ENCODE assay signal across 9 cellular contexts in the genomic region with DNA sequence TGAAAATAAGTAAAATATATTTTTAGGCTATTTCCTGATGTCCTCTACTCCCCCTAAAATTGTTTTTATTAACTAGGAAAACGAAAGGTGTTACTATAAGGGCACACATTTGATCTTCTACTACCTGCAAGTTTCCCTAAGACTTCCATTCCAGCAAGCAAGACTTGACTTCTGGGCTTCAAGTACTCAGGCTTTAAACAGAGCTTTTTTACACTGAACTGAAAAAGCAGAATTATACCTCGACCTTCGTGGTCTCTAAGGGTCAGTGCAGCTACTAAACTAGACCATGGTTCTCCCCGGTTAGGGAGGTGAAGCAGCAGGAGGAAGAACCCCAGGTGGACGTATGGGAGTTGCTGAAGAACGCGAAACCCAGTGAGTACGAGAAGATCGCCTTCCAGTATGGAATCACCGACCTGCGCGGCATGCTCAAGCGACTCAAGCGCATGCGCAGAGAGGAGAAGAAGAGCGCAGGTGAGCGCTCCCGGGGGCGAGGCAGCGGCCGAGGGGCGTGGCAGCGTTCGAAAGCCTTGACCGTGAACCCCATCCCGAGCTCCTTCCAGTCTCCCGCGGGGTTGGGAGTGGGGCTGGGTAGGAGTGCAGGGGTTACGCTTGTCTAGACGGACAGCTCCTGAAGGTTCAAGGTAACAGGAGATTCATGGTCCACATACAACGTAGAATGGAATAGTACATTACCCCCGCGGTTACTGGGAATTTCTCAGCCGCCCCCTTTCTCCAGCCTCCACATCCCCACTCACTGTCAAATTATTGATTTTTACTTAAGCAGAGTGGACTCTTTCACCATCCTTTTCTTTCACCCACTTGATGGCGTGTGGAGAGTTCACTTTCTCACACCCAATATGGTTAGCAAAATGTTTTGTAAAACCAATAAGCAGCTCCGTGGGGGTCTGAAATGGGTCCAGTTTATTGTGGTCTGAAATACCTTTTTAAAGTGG. TPM values are rescaled to one million over a fixed set of nuclear protein-coding genes. Genes with fewer than 3 reads are reported as not detected.
DNase-seq lines count a peak whose midpoint lies in the region; ATAC-seq, FAIRE-seq and TF ChIP-seq lines count a peak whose summit lies in the region.
"Had no signal": no experiment of that assay in that cellular context is flagged by ENCODE, and none has a peak within 500 bp of the region (broad histone marks: within the 10 kb centered on the region; RNA-seq: fewer than 3 reads in every experiment).

No MANE protein-coding gene starts in this region.

- peaks cover 0 to 7% of the 10 kb centered on the region in 2 experiments; a peak in 2 of 5 replicates for H3K27me3 ChIP-seq in K562 (ENCODE audit: control insufficient read depth in 2 of 2, insufficient read depth in 2 of 2, low read length in 2 of 2)
- H3K27me3 ChIP-seq in ascending aorta: peaks cover 8% of the 10 kb centered on the region

- CTCF ChIA-PET in K562 (lab: Yijun Ruan, JAX; ENCODE audit: low intra/inter-chr PET ratio): no interaction called here

- H3K4me3 ChIP-seq in K562 (peak overlapping the region; percentile 4; the same call in 1 of the 2 replicates), ascending aorta (peak overlapping the region in 1 of 2 donors; percentile 43)

- in situ Hi-C loops in K562 (cut with MboI): no loop called here

- peak overlapping the region; percentile 84 for H2AFZ ChIP-seq in K562 (ENCODE audit: low read depth, low read length)

- WGBS in K562 (ENCODE audit: insufficient coverage, low coverage, missing lambda C conversion rate): 15% methylated on average over 36 of the region's 36 CpGs

- peak overlapping the region; percentile 65 for H3K27ac Mint-ChIP-seq in stimulated activated naive B cell treated with anti-CD40 and anti-IgM and Interleukin-4, amounts not matched to agents 10 μg/mL and 1 μg/mL and 100 μg/mL, for 72 hours

- no peaks in the 10 kb centered on the region for H4K20me1 ChIP-seq in K562 (replicated peaks; ENCODE audit: control insufficient read depth, insufficient read depth, low read length)

- H3K4me1 Mint-ChIP-seq in stimulated activated naive B cell treated with anti-CD40 and anti-IgM and Interleukin-4, amounts not matched to agents 10 μg/mL and 1 μg/mL and 100 μg/mL, for 72 hours: peaks cover 13 to 28% of the 10 kb centered on the region in 2 donors

- peak overlapping the region in 1 of 2 experiments; percentile 81; a peak in 2 of 4 replicates for H3K9ac ChIP-seq in K562 (ENCODE audit: insufficient read depth in 1 of 2, low read depth in 2 of 2, low read length in 2 of 2)

- FAIRE-seq in K562 (lab: Jason Lieb, UNC): peak; percentile 40

- peak overlapping the region; percentile 67 for H3K4me2 ChIP-seq in K562 (ENCODE audit: insufficient read depth, low read length)

- H3K27me3 Mint-ChIP-seq in stimulated activated naive B cell treated with anti-CD40 and anti-IgM and Interleukin-4, amounts not matched to agents 10 μg/mL and 1 μg/mL and 100 μg/mL, for 72 hours: peaks cover 5 to 8% of the 10 kb centered on the region in 2 donors

- TF ChIP-seq POLR2A in K562 (conservative IDR thresholded peaks at IDR 0.05): no peak

- ATAC-seq in K562 (peak; percentile 80), left colon (peak; percentile 66), GM19463 (IDR thresholded peaks at IDR 0.05; ENCODE audit: unreplicated experiment) (no peak)
- peak; percentile 51 to 53 for ATAC-seq in stimulated activated naive B cell treated with anti-CD40 and anti-IgM and Interleukin-4, amounts not matched to agents 10 μg/mL and 1 μg/mL and 100 μg/mL, for 72 hours (replicated peaks)

- H3K36me3 Mint-ChIP-seq in stimulated activated naive B cell treated with anti-CD40 and anti-IgM and Interleukin-4, amounts not matched to agents 10 μg/mL and 1 μg/mL and 100 μg/mL, for 72 hours: peaks cover 0 to 5% of the 10 kb centered on the region in 2 donors

- peaks cover 0 to 6% of the 10 kb centered on the region in 2 experiments; a peak in 2 of 5 replicates for H3K4me1 ChIP-seq in K562 (replicated peaks in 1 of 2; ENCODE audit: control insufficient read depth in 2 of 2, insufficient read depth in 2 of 2, low read length in 2 of 2)
- H3K4me1 ChIP-seq in ascending aorta: no peaks in the 10 kb centered on the region

- H3K4me3 Mint-ChIP-seq in stimulated activated naive B cell treated with anti-CD40 and anti-IgM and Interleukin-4, amounts not matched to agents 10 μg/mL and 1 μg/mL and 100 μg/mL, for 72 hours: peak overlapping the region; percentile 84 to 90

- H3K27ac ChIP-seq in K562 (ENCODE audit: extremely low read depth, low read depth, low read length): no peak overlapping the region
- H3K27ac ChIP-seq in ascending aorta: no peak overlapping the region

- POLR2A ChIA-PET in K562 (lab: Yijun Ruan, JAX): interaction anchor here (0.8 to 1.4 kb wide), 2 partner anchors 11 to 12 kb away, joined by 6 read pairs; no protein-coding TSS in a partner anchor

- no peaks in the 10 kb centered on the region for H3K9me1 ChIP-seq in K562 (ENCODE audit: control insufficient read depth, insufficient read depth, low read length)

- H3K9me3 Mint-ChIP-seq in stimulated activated naive B cell treated with anti-CD40 and anti-IgM and Interleukin-4, amounts not matched to agents 10 μg/mL and 1 μg/mL and 100 μg/mL, for 72 hours: no peaks in the 10 kb centered on the region

- no TSS peak for BruUV-seq in K562 (replicated peaks; lab: Mats Ljungman, UMichigan)

- intact Hi-C loops in K562 (cut with micrococcal nuclease) (no loop called here), left colon (cut with DNase I, micrococcal nuclease) (no loop called here), ascending aorta (cut with DNase I) (no loop called here)

- H3K79me2 ChIP-seq in K562 (ENCODE audit: control insufficient read depth, insufficient read depth, low read length): no peaks in the 10 kb centered on the region

- H3K9me3 ChIP-seq in K562 (replicated peaks; ENCODE audit: control insufficient read depth, insufficient read depth, low read depth, low read length): no peaks in the 10 kb centered on the region
- H3K9me3 ChIP-seq in ascending aorta: no peaks in the 10 kb centered on the region

- H3K36me3 ChIP-seq in K562 (ENCODE audit: control insufficient read depth, insufficient read depth, low read length): no peaks in the 10 kb centered on the region
- no peaks in the 10 kb centered on the region for H3K36me3 ChIP-seq in ascending aorta

- TF ChIP-seq EP300 in K562 (IDR thresholded peaks at IDR 0.05; ENCODE audit: low read length): no peak

- peak; percentile 10 for DNase-seq in activated CD4-positive, alpha-beta T cell treated with anti-CD3 and anti-CD28 coated beads for 48 hours
- DNase-seq in activated CD4-positive, alpha-beta T cell treated with anti-CD3 and anti-CD28 coated beads, Interleukin-2, amount 50 U/mL, for 4 hours: no peak
- DNase-seq in K562 (ENCODE audit: extremely low read depth in 1 of 4, low spot score in 3 of 4): peak; percentile 23 to 55 (median 30)
- peak; percentile 38 to 54 for DNase-seq in left colon
- no peak for DNase-seq in stimulated activated naive B cell treated with anti-CD40 and anti-IgM and Interleukin-4, amounts not matched to agents 10 μg/mL and 1 μg/mL and 100 μg/mL, for 72 hours
- DNase-seq in ascending aorta (ENCODE audit: low spot score in 2 of 2): no peak
- no peak for DNase-seq in NCI-H1694 treated with DMSO at 0.1 percent for 48 hours (lab: John Stamatoyannopoulos, UW)

- TF ChIP-seq CTCF in K562 (IDR thresholded peaks at IDR 0.05 in 2 of 3, conservative IDR thresholded peaks at IDR 0.05 in 1 of 3; ENCODE audit: insufficient read depth in 2 of 3, low read depth in 1 of 3, low read length in 3 of 3): no peak
- no peak for TF ChIP-seq CTCF in ascending aorta (IDR thresholded peaks at IDR 0.05)

- no peak for TF ChIP-seq RAD21 in K562 (CRISPR knock-in tag; conservative IDR thresholded peaks at IDR 0.05 in 1 of 2, IDR thresholded peaks at IDR 0.05 in 1 of 2)

TF ChIP-seq in K562, 482 proteins besides CTCF, POLR2A, EP300 and RAD21 (continues in another document):
- TF ChIP-seq CBX2 (IDR thresholded peaks at IDR 0.05; ENCODE audit: insufficient read depth, low read length, poor library complexity, severe bottlenecking) (peak; percentile 21), BCOR (IDR thresholded peaks at IDR 0.05) (no peak)

RNA-seq across cellular contexts. Expression of gene MYBPC1, which starts 47.6 kb away (rescaled TPM):
- total RNA-seq in K562 (2011; cell fraction: chromatin; rRNA removed; ENCODE audit: low replicate concordance): not detected in 2 replicates
- total RNA-seq in K562 (2011; cell fraction: nucleolus; rRNA removed): not detected in 2 replicates
- not detected in 2 replicates for total RNA-seq in K562 (2011; cell fraction: nucleoplasm; rRNA removed)
- total RNA-seq in K562 (2014; rRNA removed) (not detected in 2 replicates), K562 (2014; rRNA removed; fragmentation: Illumina TruSeq; extraction: Trizol) (not detected in 2 replicates), K562 (2015; rRNA removed; fragmentation: Illumina TruSeq; extraction: Trizol) (not detected in 2 replicates), K562 (2021) (not detected in 2 replicates), left colon (10 to 100 TPM; 17.3 to 24.8 TPM), ascending aorta (not detected)
- polyA plus RNA-seq in K562 (2011; rRNA removed) (not detected in 2 replicates), K562 (2014; fragmentation: Illumina TruSeq; extraction: Trizol) (not detected in 2 replicates), K562 (2014; fragmentation: Nextera tagmentation; extraction: Ambion mirVana) (not detected), K562 (2014; rRNA removed) (not detected in 2 replicates)
- polyA plus RNA-seq in K562 (2011; cell fraction: cytosol; rRNA removed): not detected in 2 replicates
- not detected in 2 replicates for polyA plus RNA-seq in K562 (2011; cell fraction: nucleus; rRNA removed)
- not detected in 2 replicates for polyA plus RNA-seq in K562 (2012)
- not detected in 2 replicates for polyA minus RNA-seq in K562 (2011; rRNA and poly(A)+ RNA removed)
- not detected in 2 replicates for polyA minus RNA-seq in K562 (2011; cell fraction: cytosol; rRNA and poly(A)+ RNA removed)
- not detected in 2 replicates for polyA minus RNA-seq in K562 (2011; cell fraction: nucleus; rRNA and poly(A)+ RNA removed)
- total RNA-seq: LHCN-M2 had no signal

RNA-seq across cellular contexts. Expression of gene CHPT1, which starts 55.0 kb away (rescaled TPM):
- total RNA-seq in K562 (2011; cell fraction: chromatin; rRNA removed; ENCODE audit: low replicate concordance): 54.6 and 85.9 TPM in 2 replicates
- total RNA-seq in K562 (2011; cell fraction: nucleolus; rRNA removed): 78.3 and 80.9 TPM in 2 replicates
- total RNA-seq in K562 (2011; cell fraction: nucleoplasm; rRNA removed): 85.9 and 96.9 TPM in 2 replicates
- total RNA-seq in K562 (2014; rRNA removed): 170 and 210 TPM in 2 replicates
- 112 and 123 TPM in 2 replicates for total RNA-seq in K562 (2014; rRNA removed; fragmentation: Illumina TruSeq; extraction: Trizol)
- total RNA-seq in K562 (2015; rRNA removed; fragmentation: Illumina TruSeq; extraction: Trizol): 75.4 and 75.5 TPM in 2 replicates
- 95.0 and 103 TPM in 2 replicates for total RNA-seq in K562 (2021)
- 66.5 and 91.9 TPM in 2 replicates for polyA plus RNA-seq in K562 (2011; rRNA removed)
- 47.4 and 49.6 TPM in 2 replicates for polyA plus RNA-seq in K562 (2011; cell fraction: cytosol; rRNA removed)
- 42.3 and 43.3 TPM in 2 replicates for polyA plus RNA-seq in K562 (2011; cell fraction: nucleus; rRNA removed)
- polyA plus RNA-seq in K562 (2012): 75.7 and 82.7 TPM in 2 replicates
- polyA plus RNA-seq in K562 (2014; fragmentation: Illumina TruSeq; extraction: Trizol): 62.8 and 69.4 TPM in 2 replicates
- 10 to 100 TPM; 15.3 to 24.3 TPM for polyA plus RNA-seq in K562 (2014; fragmentation: Nextera tagmentation; extraction: Ambion mirVana)
- polyA plus RNA-seq in K562 (2014; rRNA removed): 92.5 and 111 TPM in 2 replicates
- polyA minus RNA-seq in K562 (2011; rRNA and poly(A)+ RNA removed): 32.0 and 33.2 TPM in 2 replicates
- 25.0 and 28.9 TPM in 2 replicates for polyA minus RNA-seq in K562 (2011; cell fraction: cytosol; rRNA and poly(A)+ RNA removed)
- 58.8 and 71.3 TPM in 2 replicates for polyA minus RNA-seq in K562 (2011; cell fraction: nucleus; rRNA and poly(A)+ RNA removed)
- 100 to 1,000 TPM in 1 of 2 donors, 10 to 100 TPM in 1; 92.5 to 104 TPM for total RNA-seq in left colon
- total RNA-seq in ascending aorta: 56.6 TPM

Comparison
In these comparisons a context has a peak if more than half of its experiments do, and no peak if none do; other contexts are left out.
1. DNase-seq: peak in activated CD4-positive, alpha-beta T cell treated with anti-CD3 and anti-CD28 coated beads for 48 hours (single experiment), K562 (4 of 4) and left colon (2 of 2); none in activated CD4-positive, alpha-beta T cell treated with anti-CD3 and anti-CD28 coated beads, Interleukin-2, amount 50 U/mL, for 4 hours (0 of 2), stimulated activated naive B cell treated with anti-CD40 and anti-IgM and Interleukin-4, amounts not matched to agents 10 μg/mL and 1 μg/mL and 100 μg/mL, for 72 hours (single experiment), ascending aorta (0 of 2) and NCI-H1694 treated with DMSO at 0.1 percent for 48 hours (single experiment).
2. RNA of gene MYBPC1, which starts 47.6 kb away (total RNA-seq): 17.3 to 24.8 TPM in left colon; not detected in K562 and not detected in ascending aorta (single experiment); every median in the first group is over 10 times any median in the second.